Comparison of ENCODE assay signal across 12 cellular contexts in genomic region chr16:2497116-2497630, GRCh38. TPM values are rescaled to one million over a fixed set of nuclear protein-coding genes. Genes with fewer than 3 reads are reported as not detected.
DNase-seq lines count a peak whose midpoint lies in the region; ATAC-seq and TF ChIP-seq lines count a peak whose summit lies in the region.
"Had no signal": no experiment of that assay in that cellular context is flagged by ENCODE, and none has a peak within 500 bp of the region (broad histone marks: within the 10 kb centered on the region; RNA-seq: fewer than 3 reads in every experiment).

No MANE protein-coding gene starts in this region.

- no peak overlapping the region for H2BK12ac ChIP-seq in H9 (ENCODE audit: insufficient read length, low read depth, low read length)

- H2AK5ac ChIP-seq in H9 (ENCODE audit: insufficient read length, low read length), result no peak overlapping the region

- H3K36me3 Mint-ChIP-seq in nephron (ENCODE audit: low read depth) (peaks cover 6% of the 10 kb centered on the region), H9 (ENCODE audit: insufficient read depth in 1 of 3, low read depth in 3 of 3) (peaks cover 0 to 18% (median 4%) of the 10 kb centered on the region in 3 experiments; a peak in 4 of 7 replicates)
- peaks cover 4% of the 10 kb centered on the region for H3K36me3 Mint-ChIP-seq in CD4-positive, alpha-beta T cell (ENCODE audit: low read depth)
- H3K36me3 Mint-ChIP-seq: activated CD4-positive, alpha-beta memory T cell treated with anti-CD3 and anti-CD28 coated beads for 36 hours had no signal

- POLR2A ChIA-PET in CD4-positive, alpha-beta T cell (lab: Charles Lee), result no interaction called here

- no peaks in the 10 kb centered on the region for H3K79me1 ChIP-seq in H9 (ENCODE audit: insufficient read depth, low read depth, low read length, poor library complexity, severe bottlenecking)

- no peak overlapping the region for H3K27ac ChIP-seq in H9 (ENCODE audit: insufficient read length, low read depth, low read length)
- no peak overlapping the region for H3K27ac ChIP-seq in CD4-positive, alpha-beta T cell (ENCODE audit: low read depth, low read length)
- H3K27ac ChIP-seq: SK-N-MC, vagina had no signal

- no peak for ATAC-seq in CD4-positive, alpha-beta T cell (ENCODE audit: poor library complexity)

- intact Hi-C loops in CD4-positive, alpha-beta T cell (cut with DNase I, micrococcal nuclease), result no loop called here

- peaks cover 3% of the 10 kb centered on the region for H3K23me2 ChIP-seq in H9 (ENCODE audit: insufficient read length, low read depth, low read length, poor library complexity, severe bottlenecking)

- H3K4ac ChIP-seq in H9 (ENCODE audit: low read depth, low read length), result no peak overlapping the region

- H2AFZ ChIP-seq in H9 (ENCODE audit: low read length), result no peak overlapping the region

- no peak overlapping the region for H4K91ac ChIP-seq in H9 (ENCODE audit: insufficient read length, low read depth, low read length)

- no peaks in the 10 kb centered on the region for H4K20me1 ChIP-seq in H9 (ENCODE audit: control insufficient read depth, insufficient read depth, insufficient read length)

- no peaks in the 10 kb centered on the region for H3K79me2 ChIP-seq in H9 (ENCODE audit: insufficient read depth, low read length)

- peak; percentile 65 for DNase-seq in ELF-1 (ENCODE audit: low read depth, low spot score)
- peak; percentile 46 for DNase-seq in astrocyte of the hippocampus (ENCODE audit: low read depth, low spot score)
- DNase-seq in H9, result no peak
- DNase-seq in CD4-positive, alpha-beta T cell, result no peak
- DNase-seq in NCI-H226, result no peak
- DNase-seq: activated CD4-positive, alpha-beta memory T cell treated with anti-CD3 and anti-CD28 coated beads for 36 hours; KBM-7; NCI-H526 treated with DMSO at 0.1 percent for 48 hours had no signal

- H2BK15ac ChIP-seq in H9 (ENCODE audit: low read depth, low read length), result no peak overlapping the region

- no peak for TF ChIP-seq CTCF in nephron (IDR thresholded peaks at IDR 0.05; ENCODE audit: unreplicated experiment in 3 of 3)
- no peak for TF ChIP-seq CTCF in H9 (conservative IDR thresholded peaks at IDR 0.05)
- no peak for TF ChIP-seq CTCF in CD4-positive, alpha-beta T cell (IDR thresholded peaks at IDR 0.05)

- H3K23ac ChIP-seq in H9 (ENCODE audit: insufficient read length, low read depth, low read length), result no peak overlapping the region

- no peak overlapping the region for H4K8ac ChIP-seq in H9 (replicated peaks; ENCODE audit: insufficient read length, low read depth, low read length)

- no peak overlapping the region for H3K4me2 ChIP-seq in H9 (ENCODE audit: insufficient read depth, insufficient read length, low read length)

- H3K27me3 ChIP-seq in H9 (ENCODE audit: insufficient read depth, low read length), result no peaks in the 10 kb centered on the region
- no peaks in the 10 kb centered on the region for H3K27me3 ChIP-seq in CD4-positive, alpha-beta T cell (ENCODE audit: control insufficient read depth, insufficient read depth, low read length)
- H3K27me3 ChIP-seq: vagina had no signal

- no peak overlapping the region for H2BK120ac ChIP-seq in H9 (ENCODE audit: low read depth, low read length, poor library complexity, severe bottlenecking)

- no peak overlapping the region for H3K9ac ChIP-seq in H9 (ENCODE audit: extremely low read depth, insufficient read length, low read length)

- H2BK20ac ChIP-seq in H9 (ENCODE audit: low read depth, low read length, poor library complexity, severe bottlenecking), result no peak overlapping the region

- no peak overlapping the region for H2BK5ac ChIP-seq in H9 (ENCODE audit: insufficient read length, low read length)

- H3K27me3 Mint-ChIP-seq in nephron (ENCODE audit: low read depth) (no peaks in the 10 kb centered on the region), H9 (ENCODE audit: low read depth) (no peaks in the 10 kb centered on the region)
- H3K27me3 Mint-ChIP-seq in CD4-positive, alpha-beta T cell, result no peaks in the 10 kb centered on the region
- H3K27me3 Mint-ChIP-seq: activated CD4-positive, alpha-beta memory T cell treated with anti-CD3 and anti-CD28 coated beads for 36 hours had no signal

- no peak overlapping the region for H3T11ph ChIP-seq in H9 (ENCODE audit: low read length)

- no peak overlapping the region for H3K56ac ChIP-seq in H9 (ENCODE audit: insufficient read length, low read depth, low read length)

- no peaks in the 10 kb centered on the region for H3K9me3 Mint-ChIP-seq in nephron
- no peaks in the 10 kb centered on the region for H3K9me3 Mint-ChIP-seq in H9
- no peaks in the 10 kb centered on the region for H3K9me3 Mint-ChIP-seq in CD4-positive, alpha-beta T cell
- H3K9me3 Mint-ChIP-seq: activated CD4-positive, alpha-beta memory T cell treated with anti-CD3 and anti-CD28 coated beads for 36 hours had no signal

- no peak overlapping the region for H3K18ac ChIP-seq in H9 (ENCODE audit: insufficient read length, low read depth, low read length)

- H3K9me3 ChIP-seq in H9 (ENCODE audit: control insufficient read depth, low read depth, low read length), result no peaks in the 10 kb centered on the region
- H3K9me3 ChIP-seq in CD4-positive, alpha-beta T cell (ENCODE audit: control insufficient read depth, low read length), result no peaks in the 10 kb centered on the region
- H3K9me3 ChIP-seq: vagina had no signal

- WGBS in H9 (ENCODE audit: extremely low coverage, insufficient read length, low lambda C conversion rate), result no CpG with 5 or more reads among the region's 21 CpGs

- H4K5ac ChIP-seq in H9 (ENCODE audit: insufficient read length, low read depth, low read length), result no peak overlapping the region

- H3K4me1 Mint-ChIP-seq in nephron (peaks cover 8% of the 10 kb centered on the region), H9 (peaks cover 3 to 5% of the 10 kb centered on the region in 2 experiments)
- peaks cover 4% of the 10 kb centered on the region for H3K4me1 Mint-ChIP-seq in CD4-positive, alpha-beta T cell (ENCODE audit: low read depth)

- peak overlapping the region in 1 of 3 experiments; percentile 2 for H3K4me3 Mint-ChIP-seq in nephron
- H3K4me3 Mint-ChIP-seq in H9, result no peak overlapping the region
- no peak overlapping the region for H3K4me3 Mint-ChIP-seq in CD4-positive, alpha-beta T cell
- H3K4me3 Mint-ChIP-seq: activated CD4-positive, alpha-beta memory T cell treated with anti-CD3 and anti-CD28 coated beads for 36 hours had no signal

- CTCF ChIA-PET in CD4-positive, alpha-beta T cell (lab: Charles Lee), result no interaction called here

- no peak overlapping the region for H3K14ac ChIP-seq in H9 (ENCODE audit: insufficient read depth, low read length)

- H3K27ac Mint-ChIP-seq in nephron (peak overlapping the region; percentile 25 to 69 (median 43)), H9 (no peak overlapping the region)
- no peak overlapping the region for H3K27ac Mint-ChIP-seq in CD4-positive, alpha-beta T cell
- H3K27ac Mint-ChIP-seq: activated CD4-positive, alpha-beta memory T cell treated with anti-CD3 and anti-CD28 coated beads for 36 hours had no signal

- H3K4me1 ChIP-seq in H9 (ENCODE audit: insufficient read depth, low read length), result no peaks in the 10 kb centered on the region

RNA-seq across cellular contexts. Expression of gene ATP6V0C, which starts 16.6 kb away (rescaled TPM):
- total RNA-seq in H9 (2021), result 176 and 184 TPM in 2 replicates
- 100 to 1,000 TPM; 224 to 234 TPM for total RNA-seq in CD4-positive, alpha-beta T cell

RNA-seq across cellular contexts. Expression of gene TBC1D24, which starts 22.2 kb away (rescaled TPM):
- 19.0 and 19.8 TPM in 2 replicates for total RNA-seq in H9 (2021)
- 1 to 10 TPM; 1.2 to 2.1 TPM for total RNA-seq in CD4-positive, alpha-beta T cell

RNA-seq across cellular contexts. Expression of gene AMDHD2, which starts 23.0 kb away (rescaled TPM):
- total RNA-seq in H9 (2021), result 56.4 and 61.5 TPM in 2 replicates
- 100 to 1,000 TPM; 171 to 177 TPM for total RNA-seq in CD4-positive, alpha-beta T cell

RNA-seq across cellular contexts. Expression of gene NTN3, which starts 26.1 kb away (rescaled TPM):
- total RNA-seq in H9 (2021), result 1.3 TPM in 2 replicates
- not detected for total RNA-seq in CD4-positive, alpha-beta T cell
- total RNA-seq: activated CD4-positive, alpha-beta memory T cell treated with anti-CD3 and anti-CD28 coated beads for 36 hours; vagina had no signal

RNA-seq across cellular contexts. Expression of gene CEMP1, which starts 34.0 kb away (rescaled TPM):
- total RNA-seq in H9 (2021), result not detected in 2 replicates
- 1 to 10 TPM; 1.0 to 1.8 TPM for total RNA-seq in CD4-positive, alpha-beta T cell
- total RNA-seq: activated CD4-positive, alpha-beta memory T cell treated with anti-CD3 and anti-CD28 coated beads for 36 hours; osteocyte; vagina had no signal

Comparison
In these comparisons a context has a peak if more than half of its experiments do, and no peak if none do; other contexts are left out.
1. DNase-seq: peak in ELF-1 (single experiment) and astrocyte of the hippocampus (single experiment); none in H9 (single experiment), CD4-positive, alpha-beta T cell (0 of 10) and NCI-H226 (single experiment).
2. H3K27ac Mint-ChIP-seq: peak in nephron (3 of 3); none in H9 (0 of 3) and CD4-positive, alpha-beta T cell (single experiment).